22 cellular contexts compared by ENCODE assay signal in genomic region chr2:145755019-145755837, GRCh38.
A peak's percentile ranks its signal among the peaks of the same experiment; 100 is the strongest.
DNase-seq lines count a peak whose midpoint lies in the region; TF ChIP-seq lines count a peak whose summit lies in the region.
"Had no signal": no experiment of that assay in that cellular context is flagged by ENCODE, and none has a peak within 500 bp of the region (broad histone marks: within the 10 kb centered on the region; RNA-seq: fewer than 3 reads in every experiment).

No MANE protein-coding gene starts in this region.

- H3K27me3 ChIP-seq in Caco-2 (replicated peaks; ENCODE audit: control insufficient read depth, insufficient read depth, low read length) (no peaks in the 10 kb centered on the region; the same call in 1 of the 2 replicates), OCI-LY1 (ENCODE audit: insufficient read depth, low read length) (no peaks in the 10 kb centered on the region)
- H3K27me3 ChIP-seq: BLaER1 had no signal

- H3K9me3 Mint-ChIP-seq in Caco-2 (ENCODE audit: unreplicated experiment): no peaks in the 10 kb centered on the region

- CTCF ChIA-PET in Caco-2 (lab: Charles Lee): interaction anchor here (0.6 kb wide), 2 partner anchors 906 to 1128 kb away, joined by 3 read pairs; no protein-coding TSS in a partner anchor

- H3K9me3 ChIP-seq in Caco-2: no peaks in the 10 kb centered on the region
- H3K9me3 ChIP-seq in OCI-LY1 (ENCODE audit: low read length): no peaks in the 10 kb centered on the region
- H3K9me3 ChIP-seq: BLaER1, SK-N-SH had no signal

- H3K4me1 Mint-ChIP-seq in Caco-2 (ENCODE audit: low read depth, unreplicated experiment): peaks cover 14% of the 10 kb centered on the region
- H3K4me1 Mint-ChIP-seq: CD4-positive, CD25-positive, alpha-beta regulatory T cell had no signal

- H3K27me3 Mint-ChIP-seq in Caco-2 (ENCODE audit: insufficient read depth, unreplicated experiment): no peaks in the 10 kb centered on the region
- H3K27me3 Mint-ChIP-seq: CD4-positive, CD25-positive, alpha-beta regulatory T cell had no signal

- H3F3A ChIP-seq in OCI-LY1 (ENCODE audit: insufficient read depth, low read length): no peaks in the 10 kb centered on the region; the same call in 1 of the 2 replicates

- H3K4me1 ChIP-seq in Caco-2: peaks cover 22% of the 10 kb centered on the region
- H3K4me1 ChIP-seq in OCI-LY1 (ENCODE audit: insufficient read depth, low read length, severe bottlenecking): peaks cover 70% of the 10 kb centered on the region

- H3K4me2 ChIP-seq in OCI-LY1 (ENCODE audit: low read length): no peak overlapping the region
- H3K4me2 ChIP-seq: BLaER1, KMS-11, SK-N-SH had no signal

- intact Hi-C loops in Caco-2 (cut with micrococcal nuclease; ENCODE audit: unreplicated experiment): no loop called here
- intact Hi-C loops in posterior vena cava (cut with DNase I): loop anchor here in 1 of 2 donors (10.0 kb wide), 1 partner anchor 1240 kb away; no protein-coding TSS in a partner anchor

- H4K20me1 ChIP-seq in OCI-LY1 (ENCODE audit: insufficient read depth, low read length): no peaks in the 10 kb centered on the region
- H4K20me1 ChIP-seq: BLaER1 had no signal

- H3K4me3 ChIP-seq in Caco-2 (ENCODE audit: low read depth, low read length): no peak overlapping the region
- no peak overlapping the region for H3K4me3 ChIP-seq in OCI-LY1 (ENCODE audit: low read depth, low read length, poor library complexity, severe bottlenecking)
- H3K4me3 ChIP-seq: BLaER1 had no signal

- no peaks in the 10 kb centered on the region for H3K79me2 ChIP-seq in OCI-LY1 (ENCODE audit: insufficient read depth, low read length)

- H3K36me3 ChIP-seq in Caco-2 (ENCODE audit: control insufficient read depth, insufficient read depth, low read length) (no peaks in the 10 kb centered on the region), OCI-LY1 (ENCODE audit: insufficient read depth, low read length) (no peaks in the 10 kb centered on the region)
- H3K36me3 ChIP-seq: BLaER1 had no signal

- peak overlapping the region; percentile 42 for H3K27ac Mint-ChIP-seq in Caco-2 (ENCODE audit: unreplicated experiment)
- H3K27ac Mint-ChIP-seq: CD4-positive, CD25-positive, alpha-beta regulatory T cell had no signal

- no peaks in the 10 kb centered on the region for H3K9me2 ChIP-seq in OCI-LY1 (ENCODE audit: low read depth, low read length)
- H3K9me2 ChIP-seq: SK-N-SH had no signal

- no peak for TF ChIP-seq CTCF in Caco-2 (IDR thresholded peaks at IDR 0.05; ENCODE audit: insufficient read depth in 1 of 2, low read depth in 1 of 2, low read length in 1 of 2, severe bottlenecking in 1 of 2, unreplicated experiment in 1 of 2)
- no peak for TF ChIP-seq CTCF in OCI-LY1 (IDR thresholded peaks at IDR 0.05; ENCODE audit: low read length)

- POLR2A ChIA-PET in Caco-2 (lab: Charles Lee): no interaction called here

- H3K4me3 Mint-ChIP-seq in Caco-2 (ENCODE audit: unreplicated experiment): no peak overlapping the region
- H3K4me3 Mint-ChIP-seq: CD4-positive, CD25-positive, alpha-beta regulatory T cell had no signal

- no peaks in the 10 kb centered on the region for H3K36me3 Mint-ChIP-seq in Caco-2 (ENCODE audit: insufficient read depth, unreplicated experiment)
- H3K36me3 Mint-ChIP-seq: CD4-positive, CD25-positive, alpha-beta regulatory T cell had no signal

- H3K9ac ChIP-seq in OCI-LY1 (ENCODE audit: low read length): no peak overlapping the region
- H3K9ac ChIP-seq: BLaER1, KMS-11, SK-N-SH had no signal

- DNase-seq in Caco-2 (peak in 1 of 2 experiments; percentile 10), left kidney (ENCODE audit: low read depth, low spot score) (peak; percentile 9), mucosa of gallbladder (ENCODE audit: low spot score) (peak; percentile 15), 8988T (no peak), middle frontal gyrus (ENCODE audit: extremely low spot score, low spot score) (no peak), posterior vena cava (ENCODE audit: low spot score) (no peak), medulla oblongata (ENCODE audit: extremely low spot score) (no peak)
- DNase-seq: CD4-positive, CD25-positive, alpha-beta regulatory T cell; DMS53; MM.1S; NCI-H1048; NCI-H1417; NCI-H1694; NCI-H2081; NCI-H524; NCI-H774; PC-3; SK-N-SH had no signal

- H2AFZ ChIP-seq in OCI-LY1 (ENCODE audit: low read length): no peak overlapping the region

- BruUV-seq in Caco-2 (replicated peaks; lab: Mats Ljungman, UMichigan): no TSS peak

- peak overlapping the region; percentile 96 for H3K27ac ChIP-seq in OCI-LY1 (ENCODE audit: low read depth, low read length, poor library complexity, severe bottlenecking)
- H3K27ac ChIP-seq: BLaER1, HL-60, KMS-11 had no signal

Comparison
In these comparisons a context has a peak if more than half of its experiments do, and no peak if none do; other contexts are left out.
1. DNase-seq: peak in left kidney (single experiment) and mucosa of gallbladder (single experiment); none in 8988T (single experiment), middle frontal gyrus (single experiment), posterior vena cava (single experiment) and medulla oblongata (single experiment).